ENCODE assay signal across 1 cellular context in genomic region chr16:68528686-68529379, GRCh38.
A peak's percentile ranks its signal among the peaks of the same experiment; 100 is the strongest.
TF ChIP-seq lines count a peak whose summit lies in the region.

No MANE protein-coding gene starts in this region.

TF ChIP-seq in HepG2, 621 proteins besides CTCF, POLR2A, EP300 and RAD21 (continued from another document and continues in another):
- TF ChIP-seq, protein P1, sequence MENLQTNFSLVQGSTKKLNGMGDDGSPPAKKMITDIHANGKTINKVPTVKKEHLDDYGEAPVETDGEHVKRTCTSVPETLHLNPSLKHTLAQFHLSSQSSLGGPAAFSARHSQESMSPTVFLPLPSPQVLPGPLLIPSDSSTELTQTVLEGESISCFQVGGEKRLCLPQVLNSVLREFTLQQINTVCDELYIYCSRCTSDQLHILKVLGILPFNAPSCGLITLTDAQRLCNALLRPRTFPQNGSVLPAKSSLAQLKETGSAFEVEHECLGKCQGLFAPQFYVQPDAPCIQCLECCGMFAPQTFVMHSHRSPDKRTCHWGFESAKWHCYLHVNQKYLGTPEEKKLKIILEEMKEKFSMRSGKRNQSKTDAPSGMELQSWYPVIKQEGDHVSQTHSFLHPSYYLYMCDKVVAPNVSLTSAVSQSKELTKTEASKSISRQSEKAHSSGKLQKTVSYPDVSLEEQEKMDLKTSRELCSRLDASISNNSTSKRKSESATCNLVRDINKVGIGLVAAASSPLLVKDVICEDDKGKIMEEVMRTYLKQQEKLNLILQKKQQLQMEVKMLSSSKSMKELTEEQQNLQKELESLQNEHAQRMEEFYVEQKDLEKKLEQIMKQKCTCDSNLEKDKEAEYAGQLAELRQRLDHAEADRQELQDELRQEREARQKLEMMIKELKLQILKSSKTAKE (CRISPR knock-in tag; IDR thresholded peaks at IDR 0.05; ENCODE audit: borderline replicate concordance): no peak
- TF ChIP-seq CBFB (CRISPR knock-in tag; IDR thresholded peaks at IDR 0.05) (peak; percentile 65; the same call in 1 of the 2 replicates), MEIS1 (CRISPR knock-in tag; IDR thresholded peaks at IDR 0.05; ENCODE audit: borderline replicate concordance) (peak; percentile 77; the same call in 1 of the 2 replicates), FLYWCH1 (CRISPR knock-in tag; IDR thresholded peaks at IDR 0.05) (0 out of 2 replicates have a peak, but pooled peaks have one; percentile 54), ZNF768 (CRISPR knock-in tag; IDR thresholded peaks at IDR 0.05) (peak; percentile 64; the same call in 1 of the 2 replicates), MAZ (IDR thresholded peaks at IDR 0.05; ENCODE audit: borderline replicate concordance, low read depth, low read length) (no peak), MAZ (CRISPR knock-in tag; IDR thresholded peaks at IDR 0.05; ENCODE audit: low read depth) (peak; percentile 67), ZNF781 (CRISPR knock-in tag; IDR thresholded peaks at IDR 0.05; ENCODE audit: borderline replicate concordance, not compliant biosample characterization) (no peak), PHF21A (CRISPR knock-in tag; IDR thresholded peaks at IDR 0.05) (0 out of 2 replicates have a peak, but pooled peaks have one; percentile 18), YY1 (IDR thresholded peaks at IDR 0.05; ENCODE audit: insufficient read depth, insufficient replicate concordance, low read depth, low read length) (peak; percentile 63), TRIM22 (IDR thresholded peaks at IDR 0.05) (no peak), ZGPAT (CRISPR knock-in tag; IDR thresholded peaks at IDR 0.05) (0 out of 2 replicates have a peak, but pooled peaks have one; percentile 46), ZNF225 (CRISPR knock-in tag; IDR thresholded peaks at IDR 0.05) (no peak), HINFP (CRISPR knock-in tag; IDR thresholded peaks at IDR 0.05; ENCODE audit: low read depth) (peak; percentile 73; the same call in 1 of the 2 replicates), ZNF841 (CRISPR knock-in tag; IDR thresholded peaks at IDR 0.05; ENCODE audit: borderline replicate concordance) (no peak), SPEN (CRISPR knock-in tag; IDR thresholded peaks at IDR 0.05; ENCODE audit: low read depth) (peak; percentile 79), ZNF317 (CRISPR knock-in tag; IDR thresholded peaks at IDR 0.05) (peak; percentile 24; the same call in 1 of the 2 replicates), ZEB1 (IDR thresholded peaks at IDR 0.05; ENCODE audit: insufficient replicate concordance, low read depth) (peak; percentile 4), PAWR (CRISPR knock-in tag; IDR thresholded peaks at IDR 0.05; ENCODE audit: borderline replicate concordance) (no peak), CAMTA2 (CRISPR knock-in tag; IDR thresholded peaks at IDR 0.05; ENCODE audit: borderline replicate concordance) (0 out of 2 replicates have a peak, but pooled peaks have one; percentile 57), JUND (CRISPR knock-in tag; IDR thresholded peaks at IDR 0.05) (no peak), RERE (CRISPR knock-in tag; IDR thresholded peaks at IDR 0.05; ENCODE audit: low read depth) (no peak), PAX8 (CRISPR knock-in tag; IDR thresholded peaks at IDR 0.05; ENCODE audit: borderline replicate concordance) (no peak), IRF2 (CRISPR knock-in tag; IDR thresholded peaks at IDR 0.05) (peak; percentile 79), GABPA (IDR thresholded peaks at IDR 0.05; ENCODE audit: low read depth, low read length) (no peak), GABPA (CRISPR knock-in tag; IDR thresholded peaks at IDR 0.05; ENCODE audit: low read depth) (no peak), PITX1 (CRISPR knock-in tag; IDR thresholded peaks at IDR 0.05) (peak; percentile 64; the same call in 1 of the 2 replicates), NFE2L2 (IDR thresholded peaks at IDR 0.05; ENCODE audit: low read length) (no peak), ZNF205 (CRISPR knock-in tag; IDR thresholded peaks at IDR 0.05) (peak; percentile 82), THAP11 (CRISPR knock-in tag; IDR thresholded peaks at IDR 0.05) (peak; percentile 79; the same call in 1 of the 2 replicates)
- TF ChIP-seq, protein P2, sequence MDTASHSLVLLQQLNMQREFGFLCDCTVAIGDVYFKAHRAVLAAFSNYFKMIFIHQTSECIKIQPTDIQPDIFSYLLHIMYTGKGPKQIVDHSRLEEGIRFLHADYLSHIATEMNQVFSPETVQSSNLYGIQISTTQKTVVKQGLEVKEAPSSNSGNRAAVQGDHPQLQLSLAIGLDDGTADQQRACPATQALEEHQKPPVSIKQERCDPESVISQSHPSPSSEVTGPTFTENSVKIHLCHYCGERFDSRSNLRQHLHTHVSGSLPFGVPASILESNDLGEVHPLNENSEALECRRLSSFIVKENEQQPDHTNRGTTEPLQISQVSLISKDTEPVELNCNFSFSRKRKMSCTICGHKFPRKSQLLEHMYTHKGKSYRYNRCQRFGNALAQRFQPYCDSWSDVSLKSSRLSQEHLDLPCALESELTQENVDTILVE (CRISPR knock-in tag; IDR thresholded peaks at IDR 0.05): peak; percentile 52; the same call in 1 of the 2 replicates
- TF ChIP-seq, protein P3, sequence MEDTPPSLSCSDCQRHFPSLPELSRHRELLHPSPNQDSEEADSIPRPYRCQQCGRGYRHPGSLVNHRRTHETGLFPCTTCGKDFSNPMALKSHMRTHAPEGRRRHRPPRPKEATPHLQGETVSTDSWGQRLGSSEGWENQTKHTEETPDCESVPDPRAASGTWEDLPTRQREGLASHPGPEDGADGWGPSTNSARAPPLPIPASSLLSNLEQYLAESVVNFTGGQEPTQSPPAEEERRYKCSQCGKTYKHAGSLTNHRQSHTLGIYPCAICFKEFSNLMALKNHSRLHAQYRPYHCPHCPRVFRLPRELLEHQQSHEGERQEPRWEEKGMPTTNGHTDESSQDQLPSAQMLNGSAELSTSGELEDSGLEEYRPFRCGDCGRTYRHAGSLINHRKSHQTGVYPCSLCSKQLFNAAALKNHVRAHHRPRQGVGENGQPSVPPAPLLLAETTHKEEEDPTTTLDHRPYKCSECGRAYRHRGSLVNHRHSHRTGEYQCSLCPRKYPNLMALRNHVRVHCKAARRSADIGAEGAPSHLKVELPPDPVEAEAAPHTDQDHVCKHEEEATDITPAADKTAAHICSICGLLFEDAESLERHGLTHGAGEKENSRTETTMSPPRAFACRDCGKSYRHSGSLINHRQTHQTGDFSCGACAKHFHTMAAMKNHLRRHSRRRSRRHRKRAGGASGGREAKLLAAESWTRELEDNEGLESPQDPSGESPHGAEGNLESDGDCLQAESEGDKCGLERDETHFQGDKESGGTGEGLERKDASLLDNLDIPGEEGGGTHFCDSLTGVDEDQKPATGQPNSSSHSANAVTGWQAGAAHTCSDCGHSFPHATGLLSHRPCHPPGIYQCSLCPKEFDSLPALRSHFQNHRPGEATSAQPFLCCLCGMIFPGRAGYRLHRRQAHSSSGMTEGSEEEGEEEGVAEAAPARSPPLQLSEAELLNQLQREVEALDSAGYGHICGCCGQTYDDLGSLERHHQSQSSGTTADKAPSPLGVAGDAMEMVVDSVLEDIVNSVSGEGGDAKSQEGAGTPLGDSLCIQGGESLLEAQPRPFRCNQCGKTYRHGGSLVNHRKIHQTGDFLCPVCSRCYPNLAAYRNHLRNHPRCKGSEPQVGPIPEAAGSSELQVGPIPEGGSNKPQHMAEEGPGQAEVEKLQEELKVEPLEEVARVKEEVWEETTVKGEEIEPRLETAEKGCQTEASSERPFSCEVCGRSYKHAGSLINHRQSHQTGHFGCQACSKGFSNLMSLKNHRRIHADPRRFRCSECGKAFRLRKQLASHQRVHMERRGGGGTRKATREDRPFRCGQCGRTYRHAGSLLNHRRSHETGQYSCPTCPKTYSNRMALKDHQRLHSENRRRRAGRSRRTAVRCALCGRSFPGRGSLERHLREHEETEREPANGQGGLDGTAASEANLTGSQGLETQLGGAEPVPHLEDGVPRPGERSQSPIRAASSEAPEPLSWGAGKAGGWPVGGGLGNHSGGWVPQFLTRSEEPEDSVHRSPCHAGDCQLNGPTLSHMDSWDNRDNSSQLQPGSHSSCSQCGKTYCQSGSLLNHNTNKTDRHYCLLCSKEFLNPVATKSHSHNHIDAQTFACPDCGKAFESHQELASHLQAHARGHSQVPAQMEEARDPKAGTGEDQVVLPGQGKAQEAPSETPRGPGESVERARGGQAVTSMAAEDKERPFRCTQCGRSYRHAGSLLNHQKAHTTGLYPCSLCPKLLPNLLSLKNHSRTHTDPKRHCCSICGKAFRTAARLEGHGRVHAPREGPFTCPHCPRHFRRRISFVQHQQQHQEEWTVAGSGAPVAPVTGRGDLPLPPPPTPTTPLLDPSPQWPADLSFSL (CRISPR knock-in tag; IDR thresholded peaks at IDR 0.05): no peak
- TF ChIP-seq, protein P4, sequence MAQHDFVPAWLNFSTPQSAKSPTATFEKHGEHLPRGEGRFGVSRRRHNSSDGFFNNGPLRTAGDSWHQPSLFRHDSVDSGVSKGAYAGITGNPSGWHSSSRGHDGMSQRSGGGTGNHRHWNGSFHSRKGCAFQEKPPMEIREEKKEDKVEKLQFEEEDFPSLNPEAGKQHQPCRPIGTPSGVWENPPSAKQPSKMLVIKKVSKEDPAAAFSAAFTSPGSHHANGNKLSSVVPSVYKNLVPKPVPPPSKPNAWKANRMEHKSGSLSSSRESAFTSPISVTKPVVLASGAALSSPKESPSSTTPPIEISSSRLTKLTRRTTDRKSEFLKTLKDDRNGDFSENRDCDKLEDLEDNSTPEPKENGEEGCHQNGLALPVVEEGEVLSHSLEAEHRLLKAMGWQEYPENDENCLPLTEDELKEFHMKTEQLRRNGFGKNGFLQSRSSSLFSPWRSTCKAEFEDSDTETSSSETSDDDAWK (CRISPR knock-in tag; IDR thresholded peaks at IDR 0.05): no peak
